18 cellular contexts compared by ENCODE assay signal in genomic region chr1:101738475-101738874, GRCh38.
A peak's percentile ranks its signal among the peaks of the same experiment; 100 is the strongest.
DNase-seq lines count a peak whose midpoint lies in the region; ATAC-seq, FAIRE-seq and TF ChIP-seq lines count a peak whose summit lies in the region.
"Had no signal": no experiment of that assay in that cellular context is flagged by ENCODE, and none has a peak within 500 bp of the region (broad histone marks: within the 10 kb centered on the region; RNA-seq: fewer than 3 reads in every experiment).

No MANE protein-coding gene starts in this region.

- H3K36me3 ChIP-seq in PC-3 (ENCODE audit: low read depth, low read length) = no peaks in the 10 kb centered on the region
- H3K36me3 ChIP-seq in pancreas = no peaks in the 10 kb centered on the region
- H3K36me3 ChIP-seq: BLaER1 had no signal

- 47 to 68% methylated on average over 1 of the region's 1 CpG for WGBS in pancreas, 2 donors

- no TSS peak for BruUV-seq in PC-3 (replicated peaks; lab: Mats Ljungman, UMichigan)

- ATAC-seq in PC-3 (no peak), pancreas (no peak), HG03469 (IDR thresholded peaks at IDR 0.05; ENCODE audit: unreplicated experiment) (no peak)
- ATAC-seq in CD4-positive, alpha-beta T cell (ENCODE audit: poor library complexity) = no peak
- ATAC-seq: activated T-cell treated with anti-CD3 and anti-CD28 coated beads, Interleukin-2, amount 50 U/mL, for 4 hours; esophagus mucosa; naive thymus-derived CD8-positive, alpha-beta T cell had no signal

- H3K4me3 Mint-ChIP-seq in CD4-positive, alpha-beta T cell = no peak overlapping the region
- H3K4me3 Mint-ChIP-seq: activated CD4-positive, alpha-beta memory T cell treated with anti-CD3 and anti-CD28 coated beads for 36 hours; activated T-cell treated with anti-CD3 and anti-CD28 coated beads, Interleukin-2, amount 50 U/mL, for 4 hours; naive thymus-derived CD8-positive, alpha-beta T cell had no signal

- H3K27me3 ChIP-seq in PC-3 (ENCODE audit: low read length) (no peaks in the 10 kb centered on the region), pancreas (no peaks in the 10 kb centered on the region)
- H3K27me3 ChIP-seq in CD4-positive, alpha-beta T cell (ENCODE audit: control insufficient read depth, insufficient read depth, low read length) = no peaks in the 10 kb centered on the region

- no peaks in the 10 kb centered on the region for H3K79me2 ChIP-seq in PC-3 (ENCODE audit: low read length)

- peaks cover 2% of the 10 kb centered on the region for H3K27me3 Mint-ChIP-seq in CD4-positive, alpha-beta T cell

- TF ChIP-seq CTCF in PC-3 (conservative IDR thresholded peaks at IDR 0.05; ENCODE audit: low read depth, low read length) (no peak), epithelial cell of esophagus (IDR thresholded peaks at IDR 0.05; ENCODE audit: insufficient read depth, low read depth, low read length, missing control alignments) (no peak), pancreas (IDR thresholded peaks at IDR 0.05) (no peak)
- no peak for TF ChIP-seq CTCF in CD4-positive, alpha-beta T cell (IDR thresholded peaks at IDR 0.05)

- no peaks in the 10 kb centered on the region for H3K36me3 Mint-ChIP-seq in CD4-positive, alpha-beta T cell (ENCODE audit: low read depth)
- H3K36me3 Mint-ChIP-seq: activated CD4-positive, alpha-beta memory T cell treated with anti-CD3 and anti-CD28 coated beads for 36 hours; naive thymus-derived CD8-positive, alpha-beta T cell had no signal

- POLR2A ChIA-PET in PC-3 (lab: Charles Lee; ENCODE audit: unreplicated experiment) = no interaction called here
- POLR2A ChIA-PET in CD4-positive, alpha-beta T cell (lab: Charles Lee) = no interaction called here

- no peaks in the 10 kb centered on the region for H3K9me2 ChIP-seq in PC-3 (replicated peaks; ENCODE audit: low read length)

- intact Hi-C loops in PC-3 (cut with micrococcal nuclease) (no loop called here), pancreas (cut with DNase I) (no loop called here)
- intact Hi-C loops in CD4-positive, alpha-beta T cell (cut with DNase I, micrococcal nuclease) = no loop called here

- H4K20me1 ChIP-seq in PC-3 (ENCODE audit: low read length) = no peaks in the 10 kb centered on the region
- H4K20me1 ChIP-seq: BLaER1 had no signal

- H3K4me1 ChIP-seq in PC-3 (ENCODE audit: insufficient read depth, low read length) (0 out of 2 replicates have a peak, but pooled peaks cover 4% of the 10 kb centered on the region), pancreas (no peaks in the 10 kb centered on the region)
- H3K4me1 ChIP-seq: BLaER1 had no signal

- no peak overlapping the region for H3K27ac Mint-ChIP-seq in CD4-positive, alpha-beta T cell
- H3K27ac Mint-ChIP-seq: activated CD4-positive, alpha-beta memory T cell treated with anti-CD3 and anti-CD28 coated beads for 36 hours; naive thymus-derived CD8-positive, alpha-beta T cell had no signal

- H3K9me3 Mint-ChIP-seq in CD4-positive, alpha-beta T cell = no peaks in the 10 kb centered on the region
- H3K9me3 Mint-ChIP-seq: activated CD4-positive, alpha-beta memory T cell treated with anti-CD3 and anti-CD28 coated beads for 36 hours; activated T-cell treated with anti-CD3 and anti-CD28 coated beads, Interleukin-2, amount 50 U/mL, for 4 hours; naive thymus-derived CD8-positive, alpha-beta T cell had no signal

- H3K9me3 ChIP-seq in PC-3 (ENCODE audit: low read length) = no peaks in the 10 kb centered on the region
- H3K9me3 ChIP-seq in pancreas = no peaks in the 10 kb centered on the region
- H3K9me3 ChIP-seq in CD4-positive, alpha-beta T cell (ENCODE audit: control insufficient read depth, low read length) = no peaks in the 10 kb centered on the region
- H3K9me3 ChIP-seq: BLaER1 had no signal

- FAIRE-seq in pancreas (lab: Jason Lieb, UNC) = no peak
- FAIRE-seq: GM19239 had no signal

- CTCF ChIA-PET in PC-3 (lab: Charles Lee) = no interaction called here
- CTCF ChIA-PET in CD4-positive, alpha-beta T cell (lab: Charles Lee) = no interaction called here

- H3K4me3 ChIP-seq in PC-3 (ENCODE audit: low read length) (no peak overlapping the region), epithelial cell of esophagus (ENCODE audit: low read length) (no peak overlapping the region), pancreas (no peak overlapping the region)
- H3K4me3 ChIP-seq: BLaER1, PC-9 had no signal

- H3K4me1 Mint-ChIP-seq in CD4-positive, alpha-beta T cell (ENCODE audit: low read depth) = no peaks in the 10 kb centered on the region
- H3K4me1 Mint-ChIP-seq: naive thymus-derived CD8-positive, alpha-beta T cell had no signal

- H3K4me2 ChIP-seq in PC-3 (ENCODE audit: low read length) = no peak overlapping the region
- H3K4me2 ChIP-seq: BLaER1, PC-9 had no signal

- no peak overlapping the region for H3K9ac ChIP-seq in PC-3 (ENCODE audit: low read length)
- H3K9ac ChIP-seq: BLaER1 had no signal

- H3K27ac ChIP-seq in PC-3 (ENCODE audit: low read length) (no peak overlapping the region), pancreas (no peak overlapping the region)
- no peak overlapping the region for H3K27ac ChIP-seq in CD4-positive, alpha-beta T cell (ENCODE audit: low read depth, low read length)
- H3K27ac ChIP-seq: BLaER1, PC-9 had no signal

- no peak overlapping the region for H2AFZ ChIP-seq in PC-3 (ENCODE audit: low read length)
- H2AFZ ChIP-seq: PC-9 had no signal

- no peaks in the 10 kb centered on the region for H3F3A ChIP-seq in PC-3 (ENCODE audit: low read length, unreplicated experiment)

- peak; percentile 83 for DNase-seq in ELR (ENCODE audit: low read depth)
- DNase-seq in PC-3 = peak; percentile 49
- peak; percentile 67 for DNase-seq in epithelial cell of esophagus (ENCODE audit: low read depth)
- peak; percentile 10 for DNase-seq in myocyte (ENCODE audit: low read depth)
- no peak for DNase-seq in pancreas
- DNase-seq in CD4-positive, alpha-beta T cell = no peak
- no peak for DNase-seq in NCI-H1436 (lab: John Stamatoyannopoulos, UW)
- DNase-seq: activated CD4-positive, alpha-beta memory T cell treated with anti-CD3 and anti-CD28 coated beads for 36 hours; activated T-cell treated with anti-CD3 and anti-CD28 coated beads, Interleukin-2, amount 50 U/mL, for 4 hours; DMS 273 treated with DMSO at 0.1 percent for 48 hours; naive thymus-derived CD8-positive, alpha-beta T cell; NCI-H187; NCI-H524 treated with DMSO at 0.1 percent for 48 hours had no signal

Comparison
In these comparisons a context has a peak if more than half of its experiments do, and no peak if none do; other contexts are left out.
1. DNase-seq: peak in ELR (single experiment), PC-3 (single experiment), epithelial cell of esophagus (single experiment) and myocyte (single experiment); none in pancreas (0 of 6), CD4-positive, alpha-beta T cell (0 of 10) and NCI-H1436 (single experiment).